Comparison of ENCODE assay signal across 25 cellular contexts in the genomic region with DNA sequence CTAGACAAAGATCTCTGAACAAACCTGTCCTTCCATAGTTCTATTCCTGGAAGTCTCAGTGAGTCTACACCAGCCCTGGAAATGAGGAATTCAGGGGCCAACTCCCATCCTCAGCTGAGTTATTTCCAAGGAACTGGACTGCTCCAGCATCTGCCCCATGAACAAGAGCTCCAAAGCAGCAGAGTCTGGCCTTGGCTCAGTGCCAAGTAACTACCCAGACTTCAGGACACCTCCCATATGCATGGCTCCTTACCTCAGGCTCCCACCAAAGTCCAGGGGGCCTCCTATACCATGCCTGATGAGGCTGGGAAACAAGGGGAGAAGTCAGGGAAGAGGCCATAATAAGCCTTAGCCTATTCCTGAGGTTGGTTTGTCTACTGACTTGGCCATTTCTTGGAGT. TPM values are rescaled to one million over a fixed set of nuclear protein-coding genes. Genes with fewer than 3 reads are reported as not detected.
DNase-seq lines count a peak whose midpoint lies in the region; ATAC-seq and TF ChIP-seq lines count a peak whose summit lies in the region.
"Had no signal": no experiment of that assay in that cellular context is flagged by ENCODE, and none has a peak within 500 bp of the region (broad histone marks: within the 10 kb centered on the region; RNA-seq: fewer than 3 reads in every experiment).

No MANE protein-coding gene starts in this region.

- H3K4me3 ChIP-seq in SK-N-SH (ENCODE audit: low read depth in 2 of 2, low read length in 1 of 2) (no peak overlapping the region), trophoblast cell (ENCODE audit: low read depth, low read length) (no peak overlapping the region)
- H3K4me3 ChIP-seq: GM23338 had no signal

- H3K4me1 ChIP-seq in SK-N-SH (ENCODE audit: control insufficient read depth in 1 of 2, insufficient read depth in 2 of 2, low read depth in 1 of 2, low read length in 1 of 2): no peaks in the 10 kb centered on the region
- no peaks in the 10 kb centered on the region for H3K4me1 ChIP-seq in trophoblast cell (ENCODE audit: control insufficient read depth in 1 of 2, insufficient read depth in 2 of 2, low read length in 2 of 2)

- peak; percentile 11 for DNase-seq in SK-N-SH
- DNase-seq in COLO668 (lab: John Stamatoyannopoulos, UW; ENCODE audit: unreplicated experiment): peak; percentile 2
- no peak for DNase-seq in trophoblast cell
- DNase-seq: Calu3; CD8-positive, alpha-beta memory T cell; H9; HFFc6; Kasumi-1; NCI-H1092 treated with DMSO at 0.1 percent for 48 hours; NCI-H1436; NCI-H187; NCI-H2081 treated with DMSO at 0.1 percent for 48 hours; NCI-H524 treated with DMSO at 0.1 percent for 48 hours; NCI-H774; SHP77 treated with DMSO at 0.1 percent for 48 hours; SW 1271 had no signal

- H4K8ac ChIP-seq in trophoblast cell (ENCODE audit: low read depth, low read length): no peak overlapping the region

- no peak overlapping the region for H2BK12ac ChIP-seq in trophoblast cell (ENCODE audit: low read length)

- TF ChIP-seq EP300 in SK-N-SH (IDR thresholded peaks at IDR 0.05; ENCODE audit: borderline replicate concordance in 1 of 2, low read depth in 1 of 2, low read length in 1 of 2) (no peak), Ishikawa (IDR thresholded peaks at IDR 0.05; ENCODE audit: borderline replicate concordance) (no peak)

- TF ChIP-seq CTCF in SK-N-SH (IDR thresholded peaks at IDR 0.05): no peak

- CTCF ChIA-PET in SK-N-SH (lab: Yijun Ruan, JAX): interaction anchor here (1.1 to 1.9 kb wide), 2 partner anchors 59 to 262 kb away, joined by 4 to 5 read pairs; no protein-coding TSS in a partner anchor

- H3K27me3 ChIP-seq in SK-N-SH (ENCODE audit: insufficient read depth) (no peaks in the 10 kb centered on the region), trophoblast cell (ENCODE audit: insufficient read depth, low read length) (no peaks in the 10 kb centered on the region)

- H3K27ac ChIP-seq in SK-N-SH (ENCODE audit: low read depth in 2 of 2, low read length in 1 of 2) (no peak overlapping the region), trophoblast cell (ENCODE audit: low read depth, low read length) (no peak overlapping the region)
- H3K27ac ChIP-seq: C4-2B, HL-60, RWPE1 had no signal

- no peak overlapping the region for H2BK5ac ChIP-seq in trophoblast cell (ENCODE audit: low read depth, low read length, poor library complexity)

- H4K20me1 ChIP-seq in SK-N-SH (ENCODE audit: insufficient read depth): no peaks in the 10 kb centered on the region

- POLR2A ChIA-PET in SK-N-SH (lab: Yijun Ruan, JAX): no interaction called here

- H2AK5ac ChIP-seq in trophoblast cell (ENCODE audit: low read length): no peak overlapping the region

- no peak for TF ChIP-seq RAD21 in SK-N-SH (IDR thresholded peaks at IDR 0.05; ENCODE audit: low read length)
- no peak for TF ChIP-seq RAD21 in Ishikawa (IDR thresholded peaks at IDR 0.05; ENCODE audit: low read depth)

- no peaks in the 10 kb centered on the region for H3K9me2 ChIP-seq in SK-N-SH

- peaks cover 31 to 33% of the 10 kb centered on the region in 2 experiments for H3K36me3 ChIP-seq in SK-N-SH (replicated peaks in 1 of 2; ENCODE audit: control insufficient read depth in 1 of 2, insufficient read depth in 2 of 2, low read length in 1 of 2)
- peaks cover 21 to 28% of the 10 kb centered on the region in 2 experiments for H3K36me3 ChIP-seq in trophoblast cell (ENCODE audit: control insufficient read depth in 1 of 2, insufficient read depth in 2 of 2, low read length in 2 of 2)

- no peak overlapping the region for H4K12ac ChIP-seq in trophoblast cell (ENCODE audit: low read depth, low read length)

- no peak overlapping the region for H3K18ac ChIP-seq in trophoblast cell (ENCODE audit: low read length)

- no peak overlapping the region for H2BK120ac ChIP-seq in trophoblast cell (ENCODE audit: insufficient read depth, low read length, poor library complexity)

- H3K4me2 ChIP-seq in SK-N-SH (no peak overlapping the region), trophoblast cell (ENCODE audit: low read length) (no peak overlapping the region)
- H3K4me2 ChIP-seq: GM23338 had no signal

- no peak overlapping the region for H4K91ac ChIP-seq in trophoblast cell (ENCODE audit: low read depth, low read length)

- no peak overlapping the region for H3K14ac ChIP-seq in trophoblast cell (ENCODE audit: low read length)

- no peaks in the 10 kb centered on the region for H3K79me1 ChIP-seq in trophoblast cell (ENCODE audit: low read length)

- H2AFZ ChIP-seq in SK-N-SH (ENCODE audit: low read depth) (no peak overlapping the region), trophoblast cell (ENCODE audit: insufficient read depth, low read length, poor library complexity) (no peak overlapping the region)
- H2AFZ ChIP-seq: GM23338 had no signal

- no peak overlapping the region for H3K4ac ChIP-seq in trophoblast cell (ENCODE audit: low read depth, low read length)

- H3K79me2 ChIP-seq in SK-N-SH (ENCODE audit: insufficient read depth) (no peaks in the 10 kb centered on the region), trophoblast cell (ENCODE audit: control insufficient read depth, insufficient read depth, low read length, poor library complexity) (no peaks in the 10 kb centered on the region)

- no peaks in the 10 kb centered on the region for H3F3A ChIP-seq in SK-N-SH (replicated peaks; ENCODE audit: insufficient read depth)

- H3K9ac ChIP-seq in SK-N-SH: no peak overlapping the region
- peak overlapping the region; percentile 12 for H3K9ac ChIP-seq in trophoblast cell (ENCODE audit: low read length)

- H3K23ac ChIP-seq in trophoblast cell (ENCODE audit: low read length): no peak overlapping the region

- ATAC-seq in SK-N-SH treated with all-trans-retinoic acid at 6 μM for 48 hours (no peak), HG03342 (IDR thresholded peaks at IDR 0.05; ENCODE audit: unreplicated experiment) (no peak), HG02623 (IDR thresholded peaks at IDR 0.05; ENCODE audit: unreplicated experiment) (no peak)
- ATAC-seq: GM23338, Panc1 had no signal

- no peaks in the 10 kb centered on the region for H3K9me3 ChIP-seq in SK-N-SH
- H3K9me3 ChIP-seq in trophoblast cell (ENCODE audit: insufficient read depth, low read depth, low read length): peaks cover 10% of the 10 kb centered on the region

TF ChIP-seq in SK-N-SH, 30 proteins besides CTCF, POLR2A, EP300 and RAD21:
- TF ChIP-seq RCOR1 (IDR thresholded peaks at IDR 0.05; ENCODE audit: low read length) (no peak), NFIC (IDR thresholded peaks at IDR 0.05; ENCODE audit: borderline replicate concordance) (peak; percentile 67)

TF ChIP-seq in SK-N-SH treated with all-trans-retinoic acid at 6 μM for 48 hours, 23 proteins besides CTCF, POLR2A, EP300 and RAD21 (continues in another document):
- TF ChIP-seq ESRRG (CRISPR knock-in tag; IDR thresholded peaks at IDR 0.05) (no peak), ZC3H10 (CRISPR knock-in tag; IDR thresholded peaks at IDR 0.05) (no peak), ISL1 (CRISPR knock-in tag; IDR thresholded peaks at IDR 0.05) (no peak), CSRNP3 (CRISPR knock-in tag; IDR thresholded peaks at IDR 0.05) (no peak), ZFP30 (CRISPR knock-in tag; IDR thresholded peaks at IDR 0.05) (no peak), SNAI2 (CRISPR knock-in tag; IDR thresholded peaks at IDR 0.05) (no peak), GLIS3 (CRISPR knock-in tag; IDR thresholded peaks at IDR 0.05) (no peak), TCF4 (CRISPR knock-in tag; IDR thresholded peaks at IDR 0.05; ENCODE audit: borderline replicate concordance) (no peak), ZNF70 (CRISPR knock-in tag; IDR thresholded peaks at IDR 0.05) (no peak)

TF ChIP-seq in Ishikawa, 13 proteins besides CTCF, POLR2A, EP300 and RAD21:
- TF ChIP-seq TEAD4 (IDR thresholded peaks at IDR 0.05) (no peak), NFIC (IDR thresholded peaks at IDR 0.05) (peak; percentile 84)
- TF ChIP-seq, protein P1, sequence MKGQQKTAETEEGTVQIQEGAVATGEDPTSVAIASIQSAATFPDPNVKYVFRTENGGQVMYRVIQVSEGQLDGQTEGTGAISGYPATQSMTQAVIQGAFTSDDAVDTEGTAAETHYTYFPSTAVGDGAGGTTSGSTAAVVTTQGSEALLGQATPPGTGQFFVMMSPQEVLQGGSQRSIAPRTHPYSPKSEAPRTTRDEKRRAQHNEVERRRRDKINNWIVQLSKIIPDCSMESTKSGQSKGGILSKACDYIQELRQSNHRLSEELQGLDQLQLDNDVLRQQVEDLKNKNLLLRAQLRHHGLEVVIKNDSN (IDR thresholded peaks at IDR 0.05): no peak

RNA-seq across cellular contexts. Expression of gene FAIM, which starts 45.0 kb away (rescaled TPM):
- polyA plus RNA-seq in SK-N-SH (2012; rRNA removed): 3.0 and 3.1 TPM in 2 replicates
- 5.3 and 8.9 TPM in 2 replicates for polyA plus RNA-seq in SK-N-SH (2012; cell fraction: cytosol; rRNA removed)
- 0.87 and 1.4 TPM in 2 replicates for polyA plus RNA-seq in SK-N-SH (2012; cell fraction: nucleus; rRNA removed)
- polyA plus RNA-seq in trophoblast cell (2013): 8.2 and 9.0 TPM in 2 replicates

RNA-seq across cellular contexts. Expression of gene CEP70, which starts 59.5 kb away (rescaled TPM):
- polyA plus RNA-seq in SK-N-SH (2012; rRNA removed): 3.7 and 4.0 TPM in 2 replicates
- polyA plus RNA-seq in SK-N-SH (2012; cell fraction: cytosol; rRNA removed): 6.0 and 6.6 TPM in 2 replicates
- 2.0 and 4.7 TPM in 2 replicates for polyA plus RNA-seq in SK-N-SH (2012; cell fraction: nucleus; rRNA removed)
- 12.2 and 13.4 TPM in 2 replicates for polyA plus RNA-seq in trophoblast cell (2013)

Comparison
In these comparisons a context has a peak if more than half of its experiments do, and no peak if none do; other contexts are left out.
1. DNase-seq: peak in SK-N-SH (single experiment) and COLO668 (single experiment); none in trophoblast cell (0 of 2).